11 cellular contexts compared by ENCODE assay signal in the genomic region with DNA sequence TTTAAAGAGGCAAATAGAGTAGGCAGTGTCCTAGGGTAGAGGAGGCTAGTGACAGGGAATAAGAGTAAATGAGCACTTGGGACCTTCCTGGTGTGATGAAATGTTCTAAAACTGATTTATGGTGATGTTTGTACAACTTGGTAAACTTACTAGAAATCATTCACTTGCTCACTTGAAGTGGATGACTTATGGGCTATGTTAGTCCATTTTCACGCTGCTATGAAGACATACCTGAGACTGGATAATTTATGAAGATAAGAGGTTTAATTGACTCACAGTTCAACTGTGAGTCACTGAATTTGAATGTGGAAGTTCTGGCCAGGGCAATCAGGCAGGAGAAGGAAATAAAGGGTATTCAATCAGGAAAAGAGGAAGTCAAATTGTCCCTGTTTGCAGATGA.
"Had no signal": no experiment of that assay in that cellular context is flagged by ENCODE, and none has a peak within 500 bp of the region (broad histone marks: within the 10 kb centered on the region; RNA-seq: fewer than 3 reads in every experiment).

No MANE protein-coding gene starts in this region.

- H3K9me3 ChIP-seq: left ventricle myocardium inferior had no signal

- H3K36me3 ChIP-seq: brain microvascular endothelial cell, left ventricle myocardium inferior had no signal

- H3K27me3 ChIP-seq: brain microvascular endothelial cell had no signal

- H3K27ac ChIP-seq: brain microvascular endothelial cell, left ventricle myocardium inferior had no signal

- ATAC-seq: activated CD8-positive, alpha-beta memory T cell treated with anti-CD3 and anti-CD28 coated beads, Interleukin-2, amount 10 ng/mL, durations not matched to agents 7 days and 5 days had no signal

- H3K4me3 ChIP-seq: left ventricle myocardium inferior had no signal

- H3K4me1 ChIP-seq: left ventricle myocardium inferior had no signal

- DNase-seq: activated CD4-positive, alpha-beta T cell treated with anti-CD3 and anti-CD28 coated beads, Interleukin-2, amount 50 U/mL, for 4 hours; activated CD4-positive, CD25-positive, alpha-beta regulatory T cell treated with anti-CD3 and anti-CD28 coated beads, Interleukin-2, amount 50 U/mL, for 72 hours; activated CD8-positive, alpha-beta memory T cell treated with anti-CD3 and anti-CD28 coated beads, Interleukin-2, amount 10 ng/mL, durations not matched to agents 7 days and 5 days; activated effector memory CD4-positive, alpha-beta T cell treated with Interleukin-2 at 50 U/mL for 16 hours; activated T-cell treated with anti-CD3 and anti-CD28 coated beads, Interleukin-2, amount 50 U/mL, for 24 hours; amygdala; brain microvascular endothelial cell; dermis blood vessel endothelial cell; left ventricle myocardium inferior; stimulated activated CD4-positive, alpha-beta T cell treated with anti-CD3 and anti-CD28 coated beads, Interleukin-15, amount 100 ng/mL, for 24 hours; stimulated activated CD4-positive, alpha-beta T cell treated with anti-CD3 and anti-CD28 coated beads, Interleukin-4, amount 100 ng/mL, for 24 hours had no signal
